ENCODE assay signal across 1 cellular context in genomic region chr1:203360772-203361171, GRCh38.
TF ChIP-seq lines count a peak whose summit lies in the region.

No MANE protein-coding gene starts in this region.

TF ChIP-seq in GM23338, 12 proteins besides CTCF, POLR2A, EP300 and RAD21 (continued from another document):
- TF ChIP-seq REST (IDR thresholded peaks at IDR 0.05; ENCODE audit: unreplicated experiment) (no peak), EZH2 (IDR thresholded peaks at IDR 0.05; ENCODE audit: low read depth, unreplicated experiment) (no peak), STAT1 (IDR thresholded peaks at IDR 0.05; ENCODE audit: unreplicated experiment) (no peak), JUNB (IDR thresholded peaks at IDR 0.05; ENCODE audit: unreplicated experiment) (no peak), CREB1 (CRISPR knock-in tag; IDR thresholded peaks at IDR 0.05; ENCODE audit: low read depth) (no peak), POLR2AphosphoS5 (IDR thresholded peaks at IDR 0.05; ENCODE audit: low read depth) (no peak), NANOG (IDR thresholded peaks at IDR 0.05; ENCODE audit: borderline replicate concordance) (no peak), ZNF114 (CRISPR knock-in tag; IDR thresholded peaks at IDR 0.05) (no peak), EZH2phosphoT487 (IDR thresholded peaks at IDR 0.05; ENCODE audit: unreplicated experiment) (no peak)
